In the genomic region with DNA sequence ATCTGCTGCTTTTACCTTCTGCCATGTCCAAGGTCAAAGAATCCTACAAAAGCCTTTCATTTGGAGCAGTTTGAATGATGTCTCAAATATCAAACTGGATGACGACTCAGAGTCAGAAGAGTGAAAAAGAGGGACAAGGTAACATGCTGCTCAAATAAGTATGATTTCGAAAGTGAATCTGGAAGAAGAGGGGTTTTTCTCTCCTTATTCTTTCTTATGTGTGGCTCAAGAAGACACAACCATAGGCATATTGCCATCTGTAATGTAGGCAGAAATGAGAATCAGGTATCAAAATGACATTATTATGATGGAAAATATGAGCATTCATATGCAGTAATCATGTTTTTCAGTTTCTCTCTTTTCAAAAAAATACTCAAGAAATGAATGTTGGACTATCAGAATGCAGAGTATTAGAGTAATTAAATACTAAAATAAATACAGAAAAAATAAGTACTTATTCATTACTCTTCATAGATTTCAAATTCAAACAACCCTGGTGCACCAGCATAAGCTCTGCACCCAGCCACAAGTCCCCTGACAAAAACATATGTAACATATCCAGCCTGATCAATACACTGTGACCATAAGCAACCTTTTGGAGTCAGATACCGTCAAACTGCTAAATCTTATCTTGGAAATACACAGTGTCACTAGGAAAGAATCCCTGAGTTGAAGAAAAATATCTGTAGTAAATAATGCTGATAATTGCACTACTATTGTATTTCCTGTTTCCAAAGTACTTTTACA, we compare ENCODE assay signal across 13 cellular contexts.
A peak's percentile ranks its signal among the peaks of the same experiment; 100 is the strongest.
DNase-seq lines count a peak whose midpoint lies in the region; ATAC-seq and TF ChIP-seq lines count a peak whose summit lies in the region.
"Had no signal": no experiment of that assay in that cellular context is flagged by ENCODE, and none has a peak within 500 bp of the region (broad histone marks: within the 10 kb centered on the region; RNA-seq: fewer than 3 reads in every experiment).

No MANE protein-coding gene starts in this region.

- peak overlapping the region; percentile 84 for H3K27ac Mint-ChIP-seq in CD4-positive, alpha-beta T cell
- peak overlapping the region; percentile 87 for H3K27ac Mint-ChIP-seq in T-helper 2 cell treated with Interferon-gamma antibody and Interleukin-4, amounts not matched to agents 5 μg/mL and 100 μg/mL, for 36 hours

- H3K27me3 Mint-ChIP-seq in CD4-positive, alpha-beta T cell, result no peaks in the 10 kb centered on the region
- H3K27me3 Mint-ChIP-seq in T-helper 2 cell treated with Interferon-gamma antibody and Interleukin-4, amounts not matched to agents 5 μg/mL and 100 μg/mL, for 36 hours (ENCODE audit: low read depth), result no peaks in the 10 kb centered on the region

- no peaks in the 10 kb centered on the region for H3K9me3 Mint-ChIP-seq in CD4-positive, alpha-beta T cell
- H3K9me3 Mint-ChIP-seq in T-helper 2 cell treated with Interferon-gamma antibody and Interleukin-4, amounts not matched to agents 5 μg/mL and 100 μg/mL, for 36 hours, result no peaks in the 10 kb centered on the region

- H3K4me2 ChIP-seq in osteoblast (ENCODE audit: insufficient read depth, low read length), result no peak overlapping the region
- H3K4me2 ChIP-seq: BLaER1 treated with 17β-estradiol and CSF1 and Interleukin-3, amounts not matched to agents 10 nM and 100 nM had no signal

- no peaks in the 10 kb centered on the region for H3K27me3 ChIP-seq in CD4-positive, alpha-beta T cell (ENCODE audit: control insufficient read depth, insufficient read depth, low read length)
- no peaks in the 10 kb centered on the region for H3K27me3 ChIP-seq in osteoblast (ENCODE audit: insufficient read depth, low read length)
- H3K27me3 ChIP-seq: BLaER1 treated with 17β-estradiol and CSF1 and Interleukin-3, amounts not matched to agents 10 nM and 100 nM had no signal

- H3K4me3 Mint-ChIP-seq in CD4-positive, alpha-beta T cell, result peak overlapping the region; percentile 81
- H3K4me3 Mint-ChIP-seq in T-helper 2 cell treated with Interferon-gamma antibody and Interleukin-4, amounts not matched to agents 5 μg/mL and 100 μg/mL, for 36 hours, result peak overlapping the region; percentile 78

- POLR2A ChIA-PET in CD4-positive, alpha-beta T cell (lab: Charles Lee), result interaction anchor here (0.8 to 2.8 kb wide), 8 partner anchors 9 to 190 kb away, joined by 3 to 21 read pairs (median 10); no protein-coding TSS in a partner anchor

- no peaks in the 10 kb centered on the region for H3K9me3 ChIP-seq in CD4-positive, alpha-beta T cell (ENCODE audit: control insufficient read depth, low read length)
- H3K9me3 ChIP-seq in osteoblast (ENCODE audit: low read depth, low read length), result no peaks in the 10 kb centered on the region
- H3K9me3 ChIP-seq: BLaER1 treated with 17β-estradiol and CSF1 and Interleukin-3, amounts not matched to agents 10 nM and 100 nM had no signal

- peaks cover 44% of the 10 kb centered on the region for H3K36me3 Mint-ChIP-seq in CD4-positive, alpha-beta T cell (ENCODE audit: low read depth)
- H3K36me3 Mint-ChIP-seq in T-helper 2 cell treated with Interferon-gamma antibody and Interleukin-4, amounts not matched to agents 5 μg/mL and 100 μg/mL, for 36 hours (ENCODE audit: low read depth), result peaks cover 29% of the 10 kb centered on the region

- H3K4me1 Mint-ChIP-seq in CD4-positive, alpha-beta T cell (ENCODE audit: low read depth), result peaks cover 91% of the 10 kb centered on the region
- H3K4me1 Mint-ChIP-seq in T-helper 2 cell treated with Interferon-gamma antibody and Interleukin-4, amounts not matched to agents 5 μg/mL and 100 μg/mL, for 36 hours (ENCODE audit: low read depth), result peaks cover 58% of the 10 kb centered on the region

- peaks cover 30% of the 10 kb centered on the region for H3K4me1 ChIP-seq in osteoblast (ENCODE audit: insufficient read depth, low read length)
- H3K4me1 ChIP-seq: BLaER1 treated with 17β-estradiol and CSF1 and Interleukin-3, amounts not matched to agents 10 nM and 100 nM had no signal

- no peaks in the 10 kb centered on the region for H4K20me1 ChIP-seq in osteoblast (ENCODE audit: insufficient read depth, low read length)
- H4K20me1 ChIP-seq: BLaER1 treated with 17β-estradiol and CSF1 and Interleukin-3, amounts not matched to agents 10 nM and 100 nM had no signal

- no peak for DNase-seq in CD4-positive, alpha-beta T cell
- DNase-seq in GM12865 (ENCODE audit: low read depth), result peak; percentile 14
- no peak for DNase-seq in T-helper 2 cell treated with Interferon-gamma antibody and Interleukin-4, amounts not matched to agents 5 μg/mL and 100 μg/mL, for 36 hours (ENCODE audit: low spot score)
- no peak for DNase-seq in epithelial cell of prostate (ENCODE audit: low read depth, low spot score)
- DNase-seq in osteoblast (ENCODE audit: insufficient read length, low spot score, missing footprints), result no peak
- DNase-seq in HuH-7.5 (ENCODE audit: low spot score), result no peak
- DNase-seq in NCI-H524 treated with DMSO at 0.1 percent for 48 hours (lab: John Stamatoyannopoulos, UW), result no peak
- DNase-seq: EL, islet precursor cell had no signal

- H3K36me3 ChIP-seq in osteoblast (ENCODE audit: insufficient read depth, low read length), result no peaks in the 10 kb centered on the region
- H3K36me3 ChIP-seq: BLaER1 treated with 17β-estradiol and CSF1 and Interleukin-3, amounts not matched to agents 10 nM and 100 nM had no signal

- no peak overlapping the region for H3K4me3 ChIP-seq in GM12865 (ENCODE audit: low read depth, low read length)
- no peak overlapping the region for H3K4me3 ChIP-seq in osteoblast (ENCODE audit: insufficient read depth, low read length)
- H3K4me3 ChIP-seq: BLaER1 treated with 17β-estradiol and CSF1 and Interleukin-3, amounts not matched to agents 10 nM and 100 nM had no signal

- peak; percentile 54 for ATAC-seq in CD4-positive, alpha-beta T cell (ENCODE audit: poor library complexity)
- ATAC-seq in HG03135 (IDR thresholded peaks at IDR 0.05; ENCODE audit: unreplicated experiment), result no peak
- ATAC-seq: Right ventricle myocardium inferior had no signal

- H2AFZ ChIP-seq in osteoblast (ENCODE audit: low read length), result no peak overlapping the region

- peak overlapping the region; percentile 19 for H3K27ac ChIP-seq in CD4-positive, alpha-beta T cell (ENCODE audit: low read depth, low read length)
- H3K27ac ChIP-seq in epithelial cell of prostate, result peak overlapping the region; percentile 87
- no peak overlapping the region for H3K27ac ChIP-seq in osteoblast (ENCODE audit: low read depth, low read length)
- H3K27ac ChIP-seq: BLaER1 treated with 17β-estradiol and CSF1 and Interleukin-3, amounts not matched to agents 10 nM and 100 nM; HL-60 had no signal

- TF ChIP-seq CTCF in CD4-positive, alpha-beta T cell (IDR thresholded peaks at IDR 0.05), result no peak
- no peak for TF ChIP-seq CTCF in GM12865 (IDR thresholded peaks at IDR 0.05; ENCODE audit: insufficient read depth, low read depth, low read length, missing control alignments)
- no peak for TF ChIP-seq CTCF in osteoblast (IDR thresholded peaks at IDR 0.05; ENCODE audit: extremely low read depth, low read depth, low read length)

- CTCF ChIA-PET in CD4-positive, alpha-beta T cell (lab: Charles Lee), result interaction anchor here (1.6 to 2.3 kb wide), 5 partner anchors 10 to 190 kb away, joined by 4 to 9 read pairs (median 7); no protein-coding TSS in a partner anchor

- intact Hi-C loops in CD4-positive, alpha-beta T cell (cut with DNase I, micrococcal nuclease), result no loop called here

- peaks cover 26% of the 10 kb centered on the region for H3K79me2 ChIP-seq in osteoblast (ENCODE audit: insufficient read depth, low read length)
